In genomic region chr16:79395631-79396030, GRCh38 we compare ENCODE assay signal across 13 cellular contexts.
DNase-seq lines count a peak whose midpoint lies in the region; ATAC-seq and TF ChIP-seq lines count a peak whose summit lies in the region.
"Had no signal": no experiment of that assay in that cellular context is flagged by ENCODE, and none has a peak within 500 bp of the region (broad histone marks: within the 10 kb centered on the region; RNA-seq: fewer than 3 reads in every experiment).

No MANE protein-coding gene starts in this region.

- no peak overlapping the region for H3K4me3 Mint-ChIP-seq in dendritic cell treated with granulocyte-macrophage colony-stimulating factor and Interleukin-4, amounts not matched to agents 40 ng/mL and 50 ng/mL, for 4 days
- no peak overlapping the region for H3K4me3 Mint-ChIP-seq in neural crest cell
- H3K4me3 Mint-ChIP-seq: CD8-positive, alpha-beta T cell had no signal

- ATAC-seq in HG03432 (IDR thresholded peaks at IDR 0.05; ENCODE audit: unreplicated experiment), result no peak
- no peak for ATAC-seq in GM18870 (IDR thresholded peaks at IDR 0.05; ENCODE audit: unreplicated experiment)
- ATAC-seq in GM18858 (IDR thresholded peaks at IDR 0.05; ENCODE audit: unreplicated experiment), result no peak
- ATAC-seq: CD8-positive, alpha-beta T cell; K562 had no signal

- H3K27me3 Mint-ChIP-seq in dendritic cell treated with granulocyte-macrophage colony-stimulating factor and Interleukin-4, amounts not matched to agents 40 ng/mL and 50 ng/mL, for 4 days, result peaks cover 18% of the 10 kb centered on the region
- H3K27me3 Mint-ChIP-seq in neural crest cell (ENCODE audit: low read depth), result peaks cover 2% of the 10 kb centered on the region

- no peak for TF ChIP-seq CTCF in neural crest cell (conservative IDR thresholded peaks at IDR 0.05)

- peaks cover 50% of the 10 kb centered on the region for H3K4me1 Mint-ChIP-seq in dendritic cell treated with granulocyte-macrophage colony-stimulating factor and Interleukin-4, amounts not matched to agents 40 ng/mL and 50 ng/mL, for 4 days (ENCODE audit: low read depth)
- H3K4me1 Mint-ChIP-seq in neural crest cell, result peaks cover 4% of the 10 kb centered on the region

- H3K36me3 Mint-ChIP-seq in dendritic cell treated with granulocyte-macrophage colony-stimulating factor and Interleukin-4, amounts not matched to agents 40 ng/mL and 50 ng/mL, for 4 days (ENCODE audit: low read depth), result no peaks in the 10 kb centered on the region
- H3K36me3 Mint-ChIP-seq in neural crest cell (ENCODE audit: low read depth), result no peaks in the 10 kb centered on the region
- H3K36me3 Mint-ChIP-seq: CD8-positive, alpha-beta T cell had no signal

- peak; percentile 15 for DNase-seq in CD1c-positive myeloid dendritic cell (ENCODE audit: extremely low spot score)
- no peak for DNase-seq in neural crest cell (ENCODE audit: low read depth, low spot score)
- DNase-seq: ACHN; Calu3; CD8-positive, alpha-beta T cell; DMS79 treated with DMSO at 0.1 percent for 48 hours; GF-D8; IMR-90 had no signal

- intact Hi-C loops in dendritic cell treated with granulocyte-macrophage colony-stimulating factor and Interleukin-4, amounts not matched to agents 40 ng/mL and 50 ng/mL, for 4 days (cut with micrococcal nuclease), result no loop called here

- peak overlapping the region; percentile 54 for H3K27ac Mint-ChIP-seq in dendritic cell treated with granulocyte-macrophage colony-stimulating factor and Interleukin-4, amounts not matched to agents 40 ng/mL and 50 ng/mL, for 4 days
- H3K27ac Mint-ChIP-seq in neural crest cell (ENCODE audit: unreplicated experiment), result peak overlapping the region; percentile 35
- H3K27ac Mint-ChIP-seq: CD8-positive, alpha-beta T cell had no signal

- no peaks in the 10 kb centered on the region for H3K9me3 Mint-ChIP-seq in dendritic cell treated with granulocyte-macrophage colony-stimulating factor and Interleukin-4, amounts not matched to agents 40 ng/mL and 50 ng/mL, for 4 days
- H3K9me3 Mint-ChIP-seq in neural crest cell, result peaks cover 3% of the 10 kb centered on the region
- H3K9me3 Mint-ChIP-seq: CD8-positive, alpha-beta T cell had no signal
